1 cellular context compared by ENCODE assay signal in genomic region chr11:70954471-70954870, GRCh38.
TF ChIP-seq lines count a peak whose summit lies in the region.

No MANE protein-coding gene starts in this region.

TF ChIP-seq in HepG2, 621 proteins besides CTCF, POLR2A, EP300 and RAD21 (continued from another document):
- TF ChIP-seq, protein P1, sequence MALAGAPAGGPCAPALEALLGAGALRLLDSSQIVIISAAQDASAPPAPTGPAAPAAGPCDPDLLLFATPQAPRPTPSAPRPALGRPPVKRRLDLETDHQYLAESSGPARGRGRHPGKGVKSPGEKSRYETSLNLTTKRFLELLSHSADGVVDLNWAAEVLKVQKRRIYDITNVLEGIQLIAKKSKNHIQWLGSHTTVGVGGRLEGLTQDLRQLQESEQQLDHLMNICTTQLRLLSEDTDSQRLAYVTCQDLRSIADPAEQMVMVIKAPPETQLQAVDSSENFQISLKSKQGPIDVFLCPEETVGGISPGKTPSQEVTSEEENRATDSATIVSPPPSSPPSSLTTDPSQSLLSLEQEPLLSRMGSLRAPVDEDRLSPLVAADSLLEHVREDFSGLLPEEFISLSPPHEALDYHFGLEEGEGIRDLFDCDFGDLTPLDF (CRISPR knock-in tag; IDR thresholded peaks at IDR 0.05): no peak
- TF ChIP-seq HNRNPK (IDR thresholded peaks at IDR 0.05; ENCODE audit: low read depth, low read length, poor library complexity, severe bottlenecking): no peak
- TF ChIP-seq ZSCAN22 (CRISPR knock-in tag; IDR thresholded peaks at IDR 0.05): no peak
- TF ChIP-seq GATAD2A (CRISPR knock-in tag; IDR thresholded peaks at IDR 0.05): no peak
